In genomic region chr1:95072532-95073419, GRCh38 we compare ENCODE assay signal across 8 cellular contexts. TPM values are rescaled to one million over a fixed set of nuclear protein-coding genes. Genes with fewer than 3 reads are reported as not detected.
A peak's percentile ranks its signal among the peaks of the same experiment; 100 is the strongest.
DNase-seq lines count a peak whose midpoint lies in the region; ATAC-seq, FAIRE-seq and TF ChIP-seq lines count a peak whose summit lies in the region.

Gene ALG14 (minus strand): TSS chr1:95072951. CDS start chr1:95072898, 53 bp downstream.

- no peak for FAIRE-seq in bronchial epithelial cell (lab: Jason Lieb, UNC)
- no peak for FAIRE-seq in small intestine (lab: Jason Lieb, UNC)

- H3K27me3 ChIP-seq in AG04450 (ENCODE audit: control insufficient read depth, insufficient read depth, low read length) = no peaks in the 10 kb centered on the region
- H3K27me3 ChIP-seq in bronchial epithelial cell (ENCODE audit: control insufficient read depth, insufficient read depth, low read length) = no peaks in the 10 kb centered on the region
- no peaks in the 10 kb centered on the region for H3K27me3 ChIP-seq in small intestine (ENCODE audit: control insufficient read depth in 2 of 2, insufficient read depth in 2 of 2, low read length in 2 of 2)

- ATAC-seq in GM18909 (IDR thresholded peaks at IDR 0.05; ENCODE audit: poor library complexity, unreplicated experiment) (peak; percentile 98), HG03159 (IDR thresholded peaks at IDR 0.05; ENCODE audit: unreplicated experiment) (peak; percentile 97)

- CTCF ChIA-PET in AG04450 (lab: Charles Lee) = interaction anchor here (1.8 to 5.4 kb wide), 2 partner anchors 12 to 161 kb away, joined by 17 to 44 read pairs; partner anchors contain the start of gene RWDD3

- peak within 1 kb of the TSS; percentile 87 for H3K4me3 ChIP-seq in AG04450 (ENCODE audit: low read depth, low read length)
- H3K4me3 ChIP-seq in WI38 (ENCODE audit: low read depth, low read length) = peak within 1 kb of the TSS; percentile 80
- H3K4me3 ChIP-seq in bronchial epithelial cell (ENCODE audit: low read depth, low read length) = peak within 1 kb of the TSS; percentile 79
- peak within 1 kb of the TSS; percentile 62 to 67 for H3K4me3 ChIP-seq in small intestine (ENCODE audit: low read depth in 1 of 2, low read length in 2 of 2)

- POLR2A ChIA-PET in AG04450 (lab: Yijun Ruan, JAX) = interaction anchor here (0.7 to 1.6 kb wide), 2 partner anchors 14 to 161 kb away, joined by 3 to 16 read pairs; partner anchors contain the start of gene RWDD3

- no peak for TF ChIP-seq CTCF in AG04450 (IDR thresholded peaks at IDR 0.05; ENCODE audit: low read depth, low read length)
- no peak for TF ChIP-seq CTCF in WI38 (IDR thresholded peaks at IDR 0.05; ENCODE audit: low read depth, low read length)
- TF ChIP-seq CTCF in bronchial epithelial cell (IDR thresholded peaks at IDR 0.05; ENCODE audit: insufficient read depth, low read length, severe bottlenecking) = no peak

- peak; percentile 89 for DNase-seq in AG04450 (ENCODE audit: low read depth, low spot score)
- peak; percentile 96 for DNase-seq in NCI-H2227 (lab: John Stamatoyannopoulos, UW; ENCODE audit: unreplicated experiment)
- DNase-seq in bronchial epithelial cell (ENCODE audit: low read depth) = peak; percentile 91
- DNase-seq in iPS-NIHi7 (ENCODE audit: extremely low spot score) = peak; percentile 94
- DNase-seq in small intestine = peak; percentile 97

- H3K27ac ChIP-seq in AG04450 (ENCODE audit: low read depth, low read length) (peak within 1 kb of the TSS; percentile 70), small intestine (ENCODE audit: low read depth in 1 of 2, low read length in 1 of 2) (peak within 1 kb of the TSS; percentile 71 to 95)

- peaks cover 2% of the 10 kb centered on the region for H3K36me3 ChIP-seq in bronchial epithelial cell (ENCODE audit: control insufficient read depth, insufficient read depth, low read length)
- peaks cover 0 to 2% of the 10 kb centered on the region in 2 donors for H3K36me3 ChIP-seq in small intestine (ENCODE audit: control insufficient read depth in 2 of 2, insufficient read depth in 2 of 2, low read length in 2 of 2)

- H3K9me3 ChIP-seq in AG04450 (ENCODE audit: control insufficient read depth, insufficient read depth, low read length) (no peaks in the 10 kb centered on the region; the same call in 1 of the 2 replicates), small intestine (ENCODE audit: control insufficient read depth, low read depth) (no peaks in the 10 kb centered on the region)

- 0 to 1% (median 1%) methylated on average over 53 of the region's 53 CpGs for WGBS in small intestine, 3 donors

- H3K4me1 ChIP-seq in small intestine (ENCODE audit: control insufficient read depth in 2 of 2, insufficient read depth in 1 of 2, low read depth in 1 of 2, low read length in 1 of 2) = peaks cover 4 to 8% of the 10 kb centered on the region in 2 donors

RNA-seq across cellular contexts. Expression of gene ALG14, which starts in this region (rescaled TPM):
- 2.6 and 3.1 TPM in 2 replicates for polyA plus RNA-seq in AG04450 (2011; rRNA removed)
- polyA minus RNA-seq in AG04450 (2011; rRNA and poly(A)+ RNA removed) = 3.8 and 5.6 TPM in 2 replicates
- total RNA-seq in bronchial epithelial cell = 0.53 and 1.3 TPM in 2 replicates
- polyA plus RNA-seq in small intestine = 1 to 10 TPM; 1.1 to 3.1 (median 1.4) TPM

Comparison
In these comparisons a context has a peak if more than half of its experiments do, and no peak if none do; other contexts are left out.
1. Peak in every context shown above with its lines: DNase-seq, ATAC-seq, H3K4me3 ChIP-seq and H3K27ac ChIP-seq.